In the genomic region with DNA sequence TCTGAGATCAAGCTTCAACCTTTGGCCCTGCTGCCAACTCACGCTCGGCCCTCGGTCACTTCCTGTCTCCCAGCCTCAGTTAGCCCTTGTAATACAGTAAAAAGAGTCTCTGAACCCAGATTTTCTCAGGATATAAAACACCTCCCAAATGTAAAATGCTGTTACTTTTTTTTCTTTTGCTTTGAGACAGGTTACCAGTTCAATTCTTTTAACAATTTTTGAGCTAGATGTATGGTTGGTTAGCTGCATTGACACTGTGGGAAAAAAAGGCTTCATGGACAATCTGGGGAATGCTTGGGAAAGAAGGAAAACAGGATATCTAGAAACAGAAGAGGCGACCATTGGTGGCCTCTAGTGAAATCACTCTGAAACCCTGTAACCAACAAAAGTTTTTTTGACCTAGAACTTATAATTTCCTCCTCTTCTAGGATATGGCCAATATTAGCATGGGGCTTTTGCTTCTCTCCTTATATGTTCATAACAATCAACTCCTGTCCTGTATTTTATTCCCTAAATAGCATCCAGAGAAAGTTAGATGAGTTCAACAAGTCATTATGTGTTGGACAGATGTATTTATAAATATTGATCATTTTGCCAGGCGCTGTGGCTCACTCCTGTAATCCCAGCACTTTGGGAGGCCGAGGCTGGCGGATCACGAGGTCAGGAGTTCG, we compare ENCODE assay signal across 1 cellular context.
TF ChIP-seq lines count a peak whose summit lies in the region.

No MANE protein-coding gene starts in this region.

TF ChIP-seq in H1, 55 proteins besides CTCF, POLR2A, EP300 and RAD21:
- TF ChIP-seq, protein P1, sequence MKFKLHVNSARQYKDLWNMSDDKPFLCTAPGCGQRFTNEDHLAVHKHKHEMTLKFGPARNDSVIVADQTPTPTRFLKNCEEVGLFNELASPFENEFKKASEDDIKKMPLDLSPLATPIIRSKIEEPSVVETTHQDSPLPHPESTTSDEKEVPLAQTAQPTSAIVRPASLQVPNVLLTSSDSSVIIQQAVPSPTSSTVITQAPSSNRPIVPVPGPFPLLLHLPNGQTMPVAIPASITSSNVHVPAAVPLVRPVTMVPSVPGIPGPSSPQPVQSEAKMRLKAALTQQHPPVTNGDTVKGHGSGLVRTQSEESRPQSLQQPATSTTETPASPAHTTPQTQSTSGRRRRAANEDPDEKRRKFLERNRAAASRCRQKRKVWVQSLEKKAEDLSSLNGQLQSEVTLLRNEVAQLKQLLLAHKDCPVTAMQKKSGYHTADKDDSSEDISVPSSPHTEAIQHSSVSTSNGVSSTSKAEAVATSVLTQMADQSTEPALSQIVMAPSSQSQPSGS (IDR thresholded peaks at IDR 0.05; ENCODE audit: low read length): no peak
- no peak for TF ChIP-seq FOSL1 (IDR thresholded peaks at IDR 0.05; ENCODE audit: insufficient read depth, low read depth, low read length)
- TF ChIP-seq PHF8 (conservative IDR thresholded peaks at IDR 0.05; ENCODE audit: low read depth, low read length): no peak
- TF ChIP-seq, protein P2, sequence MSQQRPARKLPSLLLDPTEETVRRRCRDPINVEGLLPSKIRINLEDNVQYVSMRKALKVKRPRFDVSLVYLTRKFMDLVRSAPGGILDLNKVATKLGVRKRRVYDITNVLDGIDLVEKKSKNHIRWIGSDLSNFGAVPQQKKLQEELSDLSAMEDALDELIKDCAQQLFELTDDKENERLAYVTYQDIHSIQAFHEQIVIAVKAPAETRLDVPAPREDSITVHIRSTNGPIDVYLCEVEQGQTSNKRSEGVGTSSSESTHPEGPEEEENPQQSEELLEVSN (IDR thresholded peaks at IDR 0.05): no peak
- TF ChIP-seq EGR1 (IDR thresholded peaks at IDR 0.05; ENCODE audit: borderline replicate concordance, low read depth, low read length): no peak
- no peak for TF ChIP-seq RFX5 (IDR thresholded peaks at IDR 0.05; ENCODE audit: borderline replicate concordance, low read depth, low read length)
- TF ChIP-seq SAP30 (IDR thresholded peaks at IDR 0.05; ENCODE audit: insufficient read depth, insufficient replicate concordance, low read length): no peak
- TF ChIP-seq, protein P3, sequence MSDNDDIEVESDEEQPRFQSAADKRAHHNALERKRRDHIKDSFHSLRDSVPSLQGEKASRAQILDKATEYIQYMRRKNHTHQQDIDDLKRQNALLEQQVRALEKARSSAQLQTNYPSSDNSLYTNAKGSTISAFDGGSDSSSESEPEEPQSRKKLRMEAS (IDR thresholded peaks at IDR 0.05): no peak
- no peak for TF ChIP-seq KDM1A (IDR thresholded peaks at IDR 0.05; ENCODE audit: borderline replicate concordance, low read length)
- no peak for TF ChIP-seq GABPA (IDR thresholded peaks at IDR 0.05; ENCODE audit: borderline replicate concordance, insufficient read depth, low read length)
- TF ChIP-seq POLR2AphosphoS5 (IDR thresholded peaks at IDR 0.05; ENCODE audit: low read depth, low read length): no peak
- no peak for TF ChIP-seq BRCA1 (IDR thresholded peaks at IDR 0.05; ENCODE audit: low read depth, low read length)
- TF ChIP-seq JUN (IDR thresholded peaks at IDR 0.05; ENCODE audit: low read depth, low read length): no peak
- no peak for TF ChIP-seq TAF7 (optimal IDR thresholded peaks at IDR 0.05; ENCODE audit: borderline replicate concordance, low read depth, low read length)
- no peak for TF ChIP-seq GTF2F1 (IDR thresholded peaks at IDR 0.05; ENCODE audit: borderline replicate concordance, low read depth, low read length)
- no peak for TF ChIP-seq CTBP2 (IDR thresholded peaks at IDR 0.05; ENCODE audit: borderline replicate concordance, insufficient read depth, insufficient read length, low read length)
